ENCODE assay signal across 17 cellular contexts in the genomic region with DNA sequence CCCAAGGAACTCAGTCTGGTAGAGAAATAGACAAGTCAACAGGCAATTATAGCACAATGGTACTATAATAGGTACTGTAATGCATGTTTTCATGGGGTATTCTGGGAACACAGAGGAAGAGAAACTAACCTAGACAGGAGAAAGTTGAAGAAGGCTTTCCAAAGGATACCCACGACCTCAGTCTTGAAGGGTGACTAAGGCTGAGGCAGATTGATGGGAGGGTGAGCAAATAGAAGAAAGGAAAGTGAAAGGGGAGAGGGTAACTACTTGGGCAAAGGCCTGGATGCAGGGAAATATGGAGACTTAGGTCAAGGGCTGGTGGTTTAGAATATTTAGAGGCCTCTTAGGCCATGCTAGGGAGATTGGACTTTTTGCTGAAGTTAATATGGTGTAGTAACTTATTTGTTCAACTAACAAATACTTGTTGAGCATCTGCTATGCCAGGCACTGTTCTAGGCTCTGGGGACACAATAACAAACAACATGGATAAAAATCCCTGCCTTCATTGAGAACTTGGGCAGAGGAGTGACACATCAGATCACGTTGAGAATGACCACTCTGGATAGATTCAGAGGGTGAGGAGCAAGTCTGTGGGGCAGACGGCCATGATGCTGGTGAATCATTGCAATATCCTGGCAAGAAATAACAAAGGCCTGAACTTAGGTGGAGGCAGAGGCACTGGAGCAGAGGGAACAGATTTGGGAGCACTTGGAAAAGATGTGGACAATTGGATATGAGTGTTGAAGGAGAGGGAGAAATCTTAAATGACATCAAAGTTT. TPM values are rescaled to one million over a fixed set of nuclear protein-coding genes. Genes with fewer than 3 reads are reported as not detected.
DNase-seq lines count a peak whose midpoint lies in the region; ATAC-seq, FAIRE-seq and TF ChIP-seq lines count a peak whose summit lies in the region.
"Had no signal": no experiment of that assay in that cellular context is flagged by ENCODE, and none has a peak within 500 bp of the region (broad histone marks: within the 10 kb centered on the region; RNA-seq: fewer than 3 reads in every experiment).

No MANE protein-coding gene starts in this region.

- BruUV-seq in PC-3 (replicated peaks; lab: Mats Ljungman, UMichigan) (no TSS peak), endothelial cell of umbilical vein (replicated peaks; lab: Mats Ljungman, UMichigan) (no TSS peak)

- ATAC-seq in PC-3, result no peak

- TF ChIP-seq CTCF in PC-3 (conservative IDR thresholded peaks at IDR 0.05; ENCODE audit: low read depth, low read length) (no peak), endothelial cell of umbilical vein (IDR thresholded peaks at IDR 0.05; ENCODE audit: extremely low read depth in 1 of 2, insufficient read depth in 1 of 2, low read depth in 1 of 2, low read length in 2 of 2) (no peak)

- H3K27me3 ChIP-seq in PC-3 (ENCODE audit: low read length) (no peaks in the 10 kb centered on the region), endothelial cell of umbilical vein (ENCODE audit: control insufficient read depth in 2 of 2, insufficient read depth in 2 of 2, low read length in 2 of 2) (peaks cover 0 to 2% of the 10 kb centered on the region in 2 experiments), Karpas-422 (ENCODE audit: low read length) (no peaks in the 10 kb centered on the region)
- H3K27me3 ChIP-seq: spleen, suprapubic skin had no signal

- peak; percentile 42 for FAIRE-seq in endothelial cell of umbilical vein (lab: Jason Lieb, UNC)

- intact Hi-C loops in PC-3 (cut with micrococcal nuclease), result no loop called here
- intact Hi-C loops in endothelial cell of umbilical vein (cut with micrococcal nuclease), result no loop called here

- no peaks in the 10 kb centered on the region for H3K9me3 ChIP-seq in PC-3 (ENCODE audit: low read length)
- no peaks in the 10 kb centered on the region for H3K9me3 ChIP-seq in endothelial cell of umbilical vein (replicated peaks; ENCODE audit: control insufficient read depth, insufficient read depth, low read length)
- no peaks in the 10 kb centered on the region for H3K9me3 ChIP-seq in Karpas-422 (ENCODE audit: low read length)
- H3K9me3 ChIP-seq: spleen, suprapubic skin had no signal

- TF ChIP-seq POLR2A in endothelial cell of umbilical vein (IDR thresholded peaks at IDR 0.05; ENCODE audit: low read depth, low read length), result no peak

- H3F3A ChIP-seq in PC-3 (ENCODE audit: low read length, unreplicated experiment), result no peaks in the 10 kb centered on the region

- dilution Hi-C loops in endothelial cell of umbilical vein (cut with MboI; ENCODE audit: extremely low pct_ligation_motif_present, low sequenced_read_pairs), result no loop called here

- H3K4me2 ChIP-seq in PC-3 (ENCODE audit: low read length) (no peak overlapping the region), endothelial cell of umbilical vein (ENCODE audit: insufficient read depth, low read length) (no peak overlapping the region), Karpas-422 (ENCODE audit: low read depth, low read length, poor library complexity, severe bottlenecking) (no peak overlapping the region)

- peak; percentile 43 for DNase-seq in SIG-M5 treated with dmso at 0.1 percent for 504 hours (lab: John Stamatoyannopoulos, UW; ENCODE audit: unreplicated experiment)
- no peak for DNase-seq in SIG-M5 (lab: John Stamatoyannopoulos, UW)
- DNase-seq in PC-3, result peak; percentile 31
- no peak for DNase-seq in endothelial cell of umbilical vein (ENCODE audit: low read depth, low spot score)
- peak; percentile 79 for DNase-seq in renal cortical epithelial cell (ENCODE audit: low read depth)
- no peak for DNase-seq in HUDEP-2 (lab: John Stamatoyannopoulos, UW; ENCODE audit: unreplicated experiment in 76 of 76)
- no peak for DNase-seq in Karpas-422
- no peak for DNase-seq in COLO668 (lab: John Stamatoyannopoulos, UW; ENCODE audit: unreplicated experiment)
- DNase-seq: activated CD4-positive, alpha-beta T cell treated with anti-CD3 and anti-CD28 coated beads for 48 hours; Calu3; caudate nucleus; NCI-H1417; NCI-H524; spleen; T-helper 2 cell had no signal

- no peak overlapping the region for H3K27ac ChIP-seq in PC-3 (ENCODE audit: low read length)
- H3K27ac ChIP-seq in endothelial cell of umbilical vein (ENCODE audit: insufficient read depth, low read depth, low read length), result no peak overlapping the region
- no peak overlapping the region for H3K27ac ChIP-seq in Karpas-422 (ENCODE audit: low read length)
- H3K27ac ChIP-seq: 22Rv1, spleen, suprapubic skin had no signal

- H3K36me3 ChIP-seq in PC-3 (ENCODE audit: low read depth, low read length) (no peaks in the 10 kb centered on the region), endothelial cell of umbilical vein (ENCODE audit: control insufficient read depth in 2 of 2, extremely low read depth in 1 of 2, insufficient read depth in 2 of 2, low read length in 2 of 2) (no peaks in the 10 kb centered on the region), Karpas-422 (ENCODE audit: insufficient read depth, low read length) (no peaks in the 10 kb centered on the region)
- H3K36me3 ChIP-seq: spleen, suprapubic skin had no signal

- no peaks in the 10 kb centered on the region for H4K20me1 ChIP-seq in PC-3 (ENCODE audit: low read length)
- H4K20me1 ChIP-seq in endothelial cell of umbilical vein (replicated peaks; ENCODE audit: control insufficient read depth, extremely low read depth, insufficient read depth, low read length), result no peaks in the 10 kb centered on the region
- no peaks in the 10 kb centered on the region for H4K20me1 ChIP-seq in Karpas-422 (ENCODE audit: insufficient read depth, low read depth, low read length)

- POLR2A ChIA-PET in PC-3 (lab: Charles Lee; ENCODE audit: unreplicated experiment) (no interaction called here), endothelial cell of umbilical vein (lab: Charles Lee) (no interaction called here)

- no peaks in the 10 kb centered on the region for H3K9me2 ChIP-seq in PC-3 (replicated peaks; ENCODE audit: low read length)
- no peaks in the 10 kb centered on the region for H3K9me2 ChIP-seq in Karpas-422 (replicated peaks; ENCODE audit: insufficient read depth, low read length)

- no peaks in the 10 kb centered on the region; the same call in 1 of the 2 replicates for H3K4me1 ChIP-seq in PC-3 (ENCODE audit: insufficient read depth, low read length)
- no peaks in the 10 kb centered on the region for H3K4me1 ChIP-seq in endothelial cell of umbilical vein (ENCODE audit: control insufficient read depth, extremely low read depth, insufficient read depth, low read length)
- no peaks in the 10 kb centered on the region for H3K4me1 ChIP-seq in Karpas-422 (ENCODE audit: low read length)

- H3K79me2 ChIP-seq in PC-3 (ENCODE audit: low read length), result no peaks in the 10 kb centered on the region
- H3K79me2 ChIP-seq in endothelial cell of umbilical vein (ENCODE audit: control insufficient read depth, insufficient read depth, low read length), result no peaks in the 10 kb centered on the region
- no peaks in the 10 kb centered on the region for H3K79me2 ChIP-seq in Karpas-422 (ENCODE audit: low read length)

- CTCF ChIA-PET in PC-3 (lab: Charles Lee), result no interaction called here
- CTCF ChIA-PET in endothelial cell of umbilical vein (lab: Charles Lee), result no interaction called here

- H3K9me1 ChIP-seq in endothelial cell of umbilical vein (replicated peaks; ENCODE audit: control insufficient read depth, extremely low read depth, insufficient read depth, low read length), result no peaks in the 10 kb centered on the region

- H3K4me3 ChIP-seq in PC-3 (ENCODE audit: low read length) (no peak overlapping the region), endothelial cell of umbilical vein (replicated peaks in 1 of 3; ENCODE audit: insufficient read depth in 1 of 3, low read depth in 1 of 3, low read length in 3 of 3) (no peak overlapping the region), Karpas-422 (ENCODE audit: low read length) (no peak overlapping the region)
- H3K4me3 ChIP-seq: spleen, suprapubic skin had no signal

- H2AFZ ChIP-seq in PC-3 (ENCODE audit: low read length) (no peak overlapping the region), endothelial cell of umbilical vein (ENCODE audit: low read depth, low read length) (no peak overlapping the region), Karpas-422 (ENCODE audit: low read length) (no peak overlapping the region)

- H3K9ac ChIP-seq in PC-3 (ENCODE audit: low read length) (no peak overlapping the region), endothelial cell of umbilical vein (replicated peaks; ENCODE audit: extremely low read depth, insufficient read depth, low read length) (no peak overlapping the region), Karpas-422 (ENCODE audit: low read length) (no peak overlapping the region)

TF ChIP-seq in endothelial cell of umbilical vein, 7 proteins besides CTCF, POLR2A, EP300 and RAD21:
- TF ChIP-seq JUN (IDR thresholded peaks at IDR 0.05; ENCODE audit: borderline replicate concordance, insufficient read depth, insufficient read length, low read depth), result no peak
- no peak for TF ChIP-seq POLR2AphosphoS5 (IDR thresholded peaks at IDR 0.05; ENCODE audit: insufficient read depth, low read depth, low read length)
- TF ChIP-seq GATA2 (IDR thresholded peaks at IDR 0.05; ENCODE audit: insufficient read depth, insufficient read length, low read depth, low read length), result no peak
- TF ChIP-seq EZH2 (IDR thresholded peaks at IDR 0.05; ENCODE audit: borderline replicate concordance, low read depth, low read length, severe bottlenecking), result no peak
- no peak for TF ChIP-seq FOS (IDR thresholded peaks at IDR 0.05; ENCODE audit: borderline replicate concordance, insufficient read depth, low read length)
- no peak for TF ChIP-seq MAX (IDR thresholded peaks at IDR 0.05; ENCODE audit: insufficient read depth, insufficient read length)
- no peak for TF ChIP-seq MYC (IDR thresholded peaks at IDR 0.05; ENCODE audit: low read depth, low read length)
TF ChIP-seq in endothelial cell of umbilical vein: peak in this region for 0.

RNA-seq across cellular contexts. Expression of gene PLB1, which starts 56.4 kb away (rescaled TPM):
- 0.40 and 1.3 TPM in 2 replicates for total RNA-seq in PC-3 (2014; rRNA removed)
- total RNA-seq in endothelial cell of umbilical vein, result 0.80 and 1.1 TPM in 2 replicates
- polyA plus RNA-seq in endothelial cell of umbilical vein, result 0.08 and 0.75 TPM in 2 replicates
- 0.21 and 0.41 TPM in 2 replicates for polyA plus RNA-seq in endothelial cell of umbilical vein (2011; cell fraction: cytosol; rRNA removed)
- polyA plus RNA-seq in endothelial cell of umbilical vein (2011; cell fraction: nucleus; rRNA removed), result 1.2 and 2.6 TPM in 2 replicates
- 0.56 and 0.79 TPM in 2 replicates for polyA plus RNA-seq in endothelial cell of umbilical vein (2012)
- 1.8 TPM in 1 of 2 replicates, not detected in the other for polyA minus RNA-seq in endothelial cell of umbilical vein
- polyA minus RNA-seq in endothelial cell of umbilical vein (2011; cell fraction: cytosol; rRNA and poly(A)+ RNA removed), result 4.1 TPM
- polyA minus RNA-seq in endothelial cell of umbilical vein (2011; cell fraction: nucleus; rRNA and poly(A)+ RNA removed), result 1.1 and 1.3 TPM in 2 replicates
- total RNA-seq in renal cortical epithelial cell, result 1.2 and 2.1 TPM in 2 replicates
- total RNA-seq in Karpas-422 (2014; rRNA removed; shearing (Covaris generic); ENCODE audit: low replicate concordance), result 0.11 TPM in 1 of 2 replicates, not detected in the other

Comparison
In these comparisons a context has a peak if more than half of its experiments do, and no peak if none do; other contexts are left out.
1. DNase-seq: peak in SIG-M5 treated with dmso at 0.1 percent for 504 hours (single experiment), PC-3 (single experiment) and renal cortical epithelial cell (single experiment); none in SIG-M5 (single experiment), endothelial cell of umbilical vein (single experiment), HUDEP-2 (0 of 76), Karpas-422 (single experiment) and COLO668 (single experiment).